28 cellular contexts compared by ENCODE assay signal in the genomic region with DNA sequence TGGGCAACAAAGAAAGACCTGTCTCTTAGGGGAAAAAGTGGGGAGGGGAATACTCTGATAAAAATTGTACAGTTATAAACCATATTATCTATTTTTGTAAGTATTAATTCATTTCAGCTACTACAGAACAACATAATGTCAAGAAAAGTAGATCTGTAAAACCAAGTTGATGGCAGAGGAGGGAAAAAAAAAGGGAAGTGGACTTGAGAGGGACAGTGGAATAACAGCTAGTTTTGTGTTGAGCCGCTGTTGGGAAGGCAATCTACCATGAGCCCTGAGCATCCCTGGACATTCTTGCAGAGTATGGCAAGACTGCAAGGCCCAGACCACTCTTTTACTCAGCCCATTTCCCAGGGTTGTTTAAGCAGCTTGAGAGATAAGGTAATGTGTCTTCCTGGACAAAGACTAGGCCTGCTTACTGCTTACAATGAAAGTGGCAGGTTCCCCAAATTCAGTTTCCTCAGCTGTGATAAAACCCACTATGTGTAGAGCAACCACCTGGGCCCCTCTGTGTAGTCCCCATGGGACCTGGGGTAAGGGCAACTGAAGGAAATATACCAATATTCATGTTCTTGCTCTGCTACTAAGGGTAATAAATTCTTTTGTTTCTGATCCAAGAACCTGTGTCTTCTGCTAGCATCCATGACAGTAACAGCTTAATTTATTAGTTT. TPM values are rescaled to one million over a fixed set of nuclear protein-coding genes. Genes with fewer than 3 reads are reported as not detected.
DNase-seq lines count a peak whose midpoint lies in the region; ATAC-seq, FAIRE-seq and TF ChIP-seq lines count a peak whose summit lies in the region.
"Had no signal": no experiment of that assay in that cellular context is flagged by ENCODE, and none has a peak within 500 bp of the region (broad histone marks: within the 10 kb centered on the region; RNA-seq: fewer than 3 reads in every experiment).

No MANE protein-coding gene starts in this region.

- ATAC-seq in HG03060 (IDR thresholded peaks at IDR 0.05; ENCODE audit: low read depth, unreplicated experiment) (peak; percentile 57), activated B cell treated with CpG ODN at 0.5 μM for 24 hours (ENCODE audit: low read depth) (peak; percentile 98), HG03565 (IDR thresholded peaks at IDR 0.05; ENCODE audit: unreplicated experiment) (no peak)
- no peak for ATAC-seq in CD8-positive, alpha-beta T cell
- no peak for ATAC-seq in activated CD4-positive, CD25-positive, alpha-beta regulatory T cell treated with anti-CD3 and anti-CD28 coated beads, Interleukin-2, amount 50 U/mL, for 24 hours
- ATAC-seq: activated CD8-positive, alpha-beta T cell treated with anti-CD3 and anti-CD28 coated beads for 36 hours; heart left ventricle; left colon; pancreas; WTC11 had no signal

- no peaks in the 10 kb centered on the region for H3K27me3 Mint-ChIP-seq in activated B cell treated with CpG ODN at 0.5 μM for 24 hours
- H3K27me3 Mint-ChIP-seq in activated naive CD4-positive, alpha-beta T cell treated with anti-CD3 and anti-CD28 coated beads, Interleukin-2, amount 10 ng/mL, durations not matched to agents 7 days and 5 days = no peaks in the 10 kb centered on the region
- no peaks in the 10 kb centered on the region for H3K27me3 Mint-ChIP-seq in CD8-positive, alpha-beta T cell (ENCODE audit: low read depth)
- H3K27me3 Mint-ChIP-seq: activated CD8-positive, alpha-beta T cell treated with anti-CD3 and anti-CD28 coated beads for 36 hours; activated T-cell treated with anti-CD3 and anti-CD28 coated beads, Interleukin-2, amount 50 U/mL, for 24 hours; dendritic cell treated with granulocyte-macrophage colony-stimulating factor and Interleukin-4, amounts not matched to agents 40 ng/mL and 50 ng/mL, for 4 days had no signal

- H3K27ac Mint-ChIP-seq in activated B cell treated with CpG ODN at 0.5 μM for 24 hours = peak overlapping the region; percentile 89
- no peak overlapping the region for H3K27ac Mint-ChIP-seq in activated naive CD4-positive, alpha-beta T cell treated with anti-CD3 and anti-CD28 coated beads, Interleukin-2, amount 10 ng/mL, durations not matched to agents 7 days and 5 days
- H3K27ac Mint-ChIP-seq in CD8-positive, alpha-beta T cell = no peak overlapping the region
- H3K27ac Mint-ChIP-seq: activated CD8-positive, alpha-beta T cell treated with anti-CD3 and anti-CD28 coated beads for 36 hours; activated T-cell treated with anti-CD3 and anti-CD28 coated beads, Interleukin-2, amount 50 U/mL, for 24 hours; dendritic cell treated with granulocyte-macrophage colony-stimulating factor and Interleukin-4, amounts not matched to agents 40 ng/mL and 50 ng/mL, for 4 days; mesothelial cell of epicardium; nephron; T-helper 1 cell treated with Interleukin-12 subunit alpha and Interleukin-12 subunit beta and Interleukin-4 antibody, amounts not matched to agents 30 μg/mL and 1 μg/mL, for 36 hours; WTC11 had no signal

- no peaks in the 10 kb centered on the region for H3K9me3 Mint-ChIP-seq in activated B cell treated with CpG ODN at 0.5 μM for 24 hours
- no peaks in the 10 kb centered on the region for H3K9me3 Mint-ChIP-seq in activated naive CD4-positive, alpha-beta T cell treated with anti-CD3 and anti-CD28 coated beads, Interleukin-2, amount 10 ng/mL, durations not matched to agents 7 days and 5 days
- no peaks in the 10 kb centered on the region for H3K9me3 Mint-ChIP-seq in CD8-positive, alpha-beta T cell
- H3K9me3 Mint-ChIP-seq: activated CD8-positive, alpha-beta T cell treated with anti-CD3 and anti-CD28 coated beads for 36 hours; activated T-cell treated with anti-CD3 and anti-CD28 coated beads, Interleukin-2, amount 50 U/mL, for 24 hours; dendritic cell treated with granulocyte-macrophage colony-stimulating factor and Interleukin-4, amounts not matched to agents 40 ng/mL and 50 ng/mL, for 4 days; mesothelial cell of epicardium; nephron; T-helper 1 cell treated with Interleukin-12 subunit alpha and Interleukin-12 subunit beta and Interleukin-4 antibody, amounts not matched to agents 30 μg/mL and 1 μg/mL, for 36 hours had no signal

- H4K20me1 ChIP-seq in BLaER1 = no peaks in the 10 kb centered on the region
- H4K20me1 ChIP-seq: BLaER1 treated with 17β-estradiol and CSF1 and Interleukin-3, amounts not matched to agents 10 nM and 100 nM had no signal

- CTCF ChIA-PET in activated B cell treated with CpG ODN at 0.5 μM for 24 hours (lab: Charles Lee) = interaction anchor here (0.6 to 2.6 kb wide), 5 partner anchors 10 to 212 kb away, joined by 3 to 10 read pairs (median 3); partner anchors contain the start of gene CEP120
- CTCF ChIA-PET in activated naive CD4-positive, alpha-beta T cell treated with anti-CD3 and anti-CD28 coated beads, Interleukin-2, amount 10 ng/mL, durations not matched to agents 7 days and 5 days (lab: Charles Lee) = no interaction called here
- CTCF ChIA-PET in CD8-positive, alpha-beta T cell (lab: Charles Lee) = no interaction called here

- FAIRE-seq in GM19239 (lab: Jason Lieb, UNC) = peak; percentile 68
- FAIRE-seq: G401.6, pancreas had no signal

- H3K36me3 ChIP-seq in BLaER1 = peaks cover 64% of the 10 kb centered on the region
- peaks cover 29% of the 10 kb centered on the region for H3K36me3 ChIP-seq in CD8-positive, alpha-beta T cell (ENCODE audit: insufficient read depth, low read length)

- POLR2A ChIA-PET in activated B cell treated with CpG ODN at 0.5 μM for 24 hours (lab: Charles Lee) = interaction anchor here (1.3 to 1.7 kb wide), 2 partner anchors 25 to 114 kb away, joined by 7 to 24 read pairs; partner anchors contain the start of genes CEP120 and CSNK1G3
- POLR2A ChIA-PET in CD8-positive, alpha-beta T cell (lab: Charles Lee) = no interaction called here

- H3K9ac ChIP-seq in BLaER1 = no peak overlapping the region
- H3K9ac ChIP-seq: BLaER1 treated with 17β-estradiol and CSF1 and Interleukin-3, amounts not matched to agents 10 nM and 100 nM had no signal

- H3K4me3 Mint-ChIP-seq in activated B cell treated with CpG ODN at 0.5 μM for 24 hours = peak overlapping the region; percentile 7
- H3K4me3 Mint-ChIP-seq in activated naive CD4-positive, alpha-beta T cell treated with anti-CD3 and anti-CD28 coated beads, Interleukin-2, amount 10 ng/mL, durations not matched to agents 7 days and 5 days = no peak overlapping the region
- H3K4me3 Mint-ChIP-seq in CD8-positive, alpha-beta T cell = no peak overlapping the region
- H3K4me3 Mint-ChIP-seq: activated CD8-positive, alpha-beta T cell treated with anti-CD3 and anti-CD28 coated beads for 36 hours; activated T-cell treated with anti-CD3 and anti-CD28 coated beads, Interleukin-2, amount 50 U/mL, for 24 hours; dendritic cell treated with granulocyte-macrophage colony-stimulating factor and Interleukin-4, amounts not matched to agents 40 ng/mL and 50 ng/mL, for 4 days; mesothelial cell of epicardium; nephron; T-helper 1 cell treated with Interleukin-12 subunit alpha and Interleukin-12 subunit beta and Interleukin-4 antibody, amounts not matched to agents 30 μg/mL and 1 μg/mL, for 36 hours; WTC11 had no signal

- H3K9me3 ChIP-seq in BLaER1 = no peaks in the 10 kb centered on the region
- H3K9me3 ChIP-seq in CD8-positive, alpha-beta T cell (ENCODE audit: low read length) = no peaks in the 10 kb centered on the region
- H3K9me3 ChIP-seq: BLaER1 treated with 17β-estradiol and CSF1 and Interleukin-3, amounts not matched to agents 10 nM and 100 nM; heart left ventricle; pancreas; sigmoid colon had no signal

- DNase-seq in GM19239 (ENCODE audit: insufficient read length, low spot score) (no peak), activated B cell treated with CpG ODN at 0.5 μM for 24 hours (peak; percentile 15)
- no peak for DNase-seq in activated naive CD4-positive, alpha-beta T cell treated with anti-CD3 and anti-CD28 coated beads, Interleukin-2, amount 10 ng/mL, durations not matched to agents 7 days and 5 days
- DNase-seq in CD8-positive, alpha-beta T cell = no peak
- DNase-seq: activated CD8-positive, alpha-beta T cell treated with anti-CD3 and anti-CD28 coated beads for 36 hours; activated naive CD4-positive, alpha-beta T cell treated with Interleukin-2 at 50 U/mL for 16 hours; activated T-cell treated with anti-CD3 and anti-CD28 coated beads, Interleukin-2, amount 50 U/mL, for 24 hours; GOT3; heart left ventricle; left colon; NCI-H1436 treated with DMSO at 0.1 percent for 48 hours; NCI-H524 treated with DMSO at 0.1 percent for 48 hours; OCI-M1; pancreas; SHP77 treated with DMSO at 0.1 percent for 48 hours; sigmoid colon had no signal

- H3K4me1 Mint-ChIP-seq in activated B cell treated with CpG ODN at 0.5 μM for 24 hours = peaks cover 26% of the 10 kb centered on the region
- H3K4me1 Mint-ChIP-seq in activated naive CD4-positive, alpha-beta T cell treated with anti-CD3 and anti-CD28 coated beads, Interleukin-2, amount 10 ng/mL, durations not matched to agents 7 days and 5 days = no peaks in the 10 kb centered on the region
- no peaks in the 10 kb centered on the region for H3K4me1 Mint-ChIP-seq in CD8-positive, alpha-beta T cell (ENCODE audit: low read depth)
- H3K4me1 Mint-ChIP-seq: mesothelial cell of epicardium, nephron had no signal

- TF ChIP-seq CTCF in activated B cell treated with CpG ODN at 0.5 μM for 24 hours (IDR thresholded peaks at IDR 0.05) = no peak
- TF ChIP-seq CTCF in CD8-positive, alpha-beta T cell (IDR thresholded peaks at IDR 0.05) = no peak

- no peak overlapping the region for H3K27ac ChIP-seq in BLaER1
- H3K27ac ChIP-seq in CD8-positive, alpha-beta T cell (ENCODE audit: low read depth, low read length) = no peak overlapping the region
- H3K27ac ChIP-seq: BLaER1 treated with 17β-estradiol and CSF1 and Interleukin-3, amounts not matched to agents 10 nM and 100 nM; cardiac muscle cell; heart left ventricle; pancreas; sigmoid colon had no signal

- peaks cover 69% of the 10 kb centered on the region for H3K36me3 Mint-ChIP-seq in activated B cell treated with CpG ODN at 0.5 μM for 24 hours (ENCODE audit: low read depth)
- H3K36me3 Mint-ChIP-seq in activated naive CD4-positive, alpha-beta T cell treated with anti-CD3 and anti-CD28 coated beads, Interleukin-2, amount 10 ng/mL, durations not matched to agents 7 days and 5 days = peaks cover 30% of the 10 kb centered on the region
- H3K36me3 Mint-ChIP-seq in CD8-positive, alpha-beta T cell = peaks cover 85% of the 10 kb centered on the region

- no peak overlapping the region for H3K4me3 ChIP-seq in BLaER1
- no peak overlapping the region for H3K4me3 ChIP-seq in CD8-positive, alpha-beta T cell (ENCODE audit: low read depth, low read length)
- H3K4me3 ChIP-seq: BLaER1 treated with 17β-estradiol and CSF1 and Interleukin-3, amounts not matched to agents 10 nM and 100 nM; cardiac muscle cell; heart left ventricle; pancreas; sigmoid colon had no signal

- peak overlapping the region; percentile 13; the same call in 1 of the 2 replicates for H3K4me2 ChIP-seq in BLaER1

- no peaks in the 10 kb centered on the region for H3K27me3 ChIP-seq in BLaER1
- no peaks in the 10 kb centered on the region for H3K27me3 ChIP-seq in CD8-positive, alpha-beta T cell (ENCODE audit: insufficient read depth, low read length)
- H3K27me3 ChIP-seq: BLaER1 treated with 17β-estradiol and CSF1 and Interleukin-3, amounts not matched to agents 10 nM and 100 nM; cardiac muscle cell; heart left ventricle; pancreas; sigmoid colon had no signal

- peaks cover 9% of the 10 kb centered on the region; the same call in 1 of the 2 replicates for H3K4me1 ChIP-seq in BLaER1
- no peaks in the 10 kb centered on the region for H3K4me1 ChIP-seq in CD8-positive, alpha-beta T cell (ENCODE audit: insufficient read depth, low read length)
- H3K4me1 ChIP-seq: heart left ventricle, pancreas, sigmoid colon had no signal

- intact Hi-C loops in activated B cell treated with CpG ODN at 0.5 μM for 24 hours (cut with micrococcal nuclease) = loop anchor here (1.0 kb wide), 2 partner anchors 25 to 213 kb away; partner anchors contain the start of gene CEP120
- intact Hi-C loops in CD8-positive, alpha-beta T cell (cut with DNase I, micrococcal nuclease) = loop anchor here in 1 of 2 experiments (2.0 to 5.0 kb wide), 2 partner anchors 17 to 199 kb away; no protein-coding TSS in a partner anchor

RNA-seq across cellular contexts. Expression of gene CEP120, which starts 25.0 kb away (rescaled TPM):
- total RNA-seq in activated B cell treated with CpG ODN at 0.5 μM for 24 hours = 39.2 and 43.1 TPM in 2 replicates
- total RNA-seq in CD8-positive, alpha-beta T cell = 10 to 100 TPM; 63.6 to 69.1 TPM

Comparison
In these comparisons a context has a peak if more than half of its experiments do, and no peak if none do; other contexts are left out.
1. ATAC-seq: peak in HG03060 (single experiment) and activated B cell treated with CpG ODN at 0.5 μM for 24 hours (single experiment); none in HG03565 (single experiment), CD8-positive, alpha-beta T cell (single experiment) and activated CD4-positive, CD25-positive, alpha-beta regulatory T cell treated with anti-CD3 and anti-CD28 coated beads, Interleukin-2, amount 50 U/mL, for 24 hours (0 of 2).